Comparison of ENCODE assay signal across 8 cellular contexts in genomic region chr15:77069521-77070121, GRCh38. TPM values are rescaled to one million over a fixed set of nuclear protein-coding genes. Genes with fewer than 3 reads are reported as not detected.
A peak's percentile ranks its signal among the peaks of the same experiment; 100 is the strongest.
DNase-seq lines count a peak whose midpoint lies in the region; ATAC-seq and TF ChIP-seq lines count a peak whose summit lies in the region.

No MANE protein-coding gene starts in this region.

- H3K4me3 ChIP-seq in AG04449 (ENCODE audit: low read depth, low read length), result peak overlapping the region; percentile 72
- peak overlapping the region; percentile 91 for H3K4me3 ChIP-seq in suprapubic skin

- POLR2A ChIA-PET in AG04449 (lab: Yijun Ruan, JAX), result no interaction called here

- TF ChIP-seq POLR2A in suprapubic skin (IDR thresholded peaks at IDR 0.05), result no peak

- H3K4me3 Mint-ChIP-seq in HFFc6, result peak overlapping the region; percentile 91
- H3K4me3 Mint-ChIP-seq in activated naive CD8-positive, alpha-beta T cell treated with anti-CD3 and anti-CD28 coated beads, Interleukin-2, amount 50 U/mL, for 24 hours, result peak overlapping the region; percentile 86

- no peak for ATAC-seq in activated naive CD8-positive, alpha-beta T cell treated with anti-CD3 and anti-CD28 coated beads, Interleukin-2, amount 50 U/mL, for 24 hours
- no peak for ATAC-seq in HG02763 (IDR thresholded peaks at IDR 0.05; ENCODE audit: unreplicated experiment)

- 20% methylated on average over 13 of the region's 13 CpGs for WGBS in suprapubic skin

- peak overlapping the region; percentile 78 for H3K27ac Mint-ChIP-seq in HFFc6
- peak overlapping the region; percentile 68 for H3K27ac Mint-ChIP-seq in activated naive CD8-positive, alpha-beta T cell treated with anti-CD3 and anti-CD28 coated beads, Interleukin-2, amount 50 U/mL, for 24 hours

- H3K27me3 ChIP-seq in layer of hippocampus (ENCODE audit: control insufficient read depth, insufficient read depth, low read length) (no peaks in the 10 kb centered on the region), suprapubic skin (no peaks in the 10 kb centered on the region)

- no peaks in the 10 kb centered on the region for H3K36me3 ChIP-seq in suprapubic skin

- H3K4me1 ChIP-seq in suprapubic skin, result peaks cover 35% of the 10 kb centered on the region

- no peaks in the 10 kb centered on the region; the same call in 1 of the 2 replicates for H3K36me3 Mint-ChIP-seq in HFFc6 (ENCODE audit: low read depth)
- H3K36me3 Mint-ChIP-seq in activated naive CD8-positive, alpha-beta T cell treated with anti-CD3 and anti-CD28 coated beads, Interleukin-2, amount 50 U/mL, for 24 hours (ENCODE audit: low read depth), result peaks cover 16% of the 10 kb centered on the region

- H3K27ac ChIP-seq in layer of hippocampus (ENCODE audit: low read depth, low read length), result peak overlapping the region; percentile 84
- H3K27ac ChIP-seq in suprapubic skin, result no peak overlapping the region

- no peaks in the 10 kb centered on the region for H3K9me3 Mint-ChIP-seq in HFFc6
- H3K9me3 Mint-ChIP-seq in activated naive CD8-positive, alpha-beta T cell treated with anti-CD3 and anti-CD28 coated beads, Interleukin-2, amount 50 U/mL, for 24 hours, result no peaks in the 10 kb centered on the region

- peaks cover 49% of the 10 kb centered on the region for H3K4me1 Mint-ChIP-seq in HFFc6 (ENCODE audit: low read depth)
- H3K4me1 Mint-ChIP-seq in activated naive CD8-positive, alpha-beta T cell treated with anti-CD3 and anti-CD28 coated beads, Interleukin-2, amount 50 U/mL, for 24 hours, result peaks cover 44% of the 10 kb centered on the region

- CTCF ChIA-PET in AG04449 (lab: Yijun Ruan, JAX), result interaction anchor here (1.0 to 1.4 kb wide), 3 partner anchors 20 to 50 kb away, joined by 3 to 4 read pairs (median 3); no protein-coding TSS in a partner anchor

- H3K9me3 ChIP-seq in suprapubic skin, result no peaks in the 10 kb centered on the region

- DNase-seq in AG04449 (ENCODE audit: low read depth, low spot score) (no peak), HFFc6 (no peak), suprapubic skin (ENCODE audit: low spot score in 2 of 2) (no peak), islet precursor cell (no peak), SIG-M5 (lab: John Stamatoyannopoulos, UW) (no peak)
- no peak for DNase-seq in activated naive CD8-positive, alpha-beta T cell treated with anti-CD3 and anti-CD28 coated beads, Interleukin-2, amount 50 U/mL, for 24 hours

- TF ChIP-seq CTCF in AG04449 (IDR thresholded peaks at IDR 0.05; ENCODE audit: insufficient read depth, low read length, missing control alignments) (no peak), HFFc6 (IDR thresholded peaks at IDR 0.05) (no peak), suprapubic skin (IDR thresholded peaks at IDR 0.05) (no peak)

- H3K27me3 Mint-ChIP-seq in HFFc6 (ENCODE audit: insufficient read depth), result peaks cover 10% of the 10 kb centered on the region
- H3K27me3 Mint-ChIP-seq in activated naive CD8-positive, alpha-beta T cell treated with anti-CD3 and anti-CD28 coated beads, Interleukin-2, amount 50 U/mL, for 24 hours, result no peaks in the 10 kb centered on the region

- TF ChIP-seq EP300 in suprapubic skin (IDR thresholded peaks at IDR 0.05), result no peak

RNA-seq across cellular contexts. Expression of gene TSPAN3, which starts 1.3 kb away (rescaled TPM):
- total RNA-seq in HFFc6 (2021; fragmentation: NEBNext Ultra II Directional; extraction: Animal tissue kit (Norgen Biotek cat#: 25700)), result 100 to 1,000 TPM; 153 to 222 (median 183) TPM
- 100 to 1,000 TPM in 2 of 4 donors, 10 to 100 TPM in 2; 34.0 to 115 (median 93.0) TPM for total RNA-seq in suprapubic skin
